ENCODE assay signal across 23 cellular contexts in genomic region chr1:93034397-93034796, GRCh38.
"Had no signal": no experiment of that assay in that cellular context is flagged by ENCODE, and none has a peak within 500 bp of the region (broad histone marks: within the 10 kb centered on the region; RNA-seq: fewer than 3 reads in every experiment).

No MANE protein-coding gene starts in this region.

- DNase-seq: activated CD4-positive, alpha-beta memory T cell treated with anti-CD3 and anti-CD28 coated beads, Interleukin-2, amount 10 ng/mL, durations not matched to agents 7 days and 5 days; activated CD4-positive, alpha-beta T cell treated with anti-CD3 and anti-CD28 coated beads for 36 hours; activated CD4-positive, alpha-beta T cell treated with anti-CD3 and anti-CD28 coated beads, Interleukin-2, amount 50 U/mL, for 1 hour; activated gamma-delta T cell; activated naive CD4-positive, alpha-beta T cell treated with anti-CD3 and anti-CD28 coated beads for 36 hours; activated T-cell treated with anti-CD3 and anti-CD28 coated beads for 4 hours; activated T-cell treated with anti-CD3 and anti-CD28 coated beads, Interleukin-2, amount 50 U/mL, for 48 hours; amygdala; NCI-H1092; NCI-H1417; NCI-H2029; NCI-H2107; NCI-H2171 treated with DMSO at 0.1 percent for 48 hours; NCI-H226; NCI-H526; NCI-H82; PC-3; SHP77 treated with DMSO at 0.1 percent for 48 hours; T-cell; T1000; WERI-Rb-1 had no signal

- ATAC-seq: PC-3, T-cell had no signal

- H3K27ac ChIP-seq: WERI-Rb-1 had no signal

- H3K36me3 ChIP-seq: WERI-Rb-1 had no signal

- FAIRE-seq: astrocyte, RCC 7860 had no signal
